ENCODE assay signal across 25 cellular contexts in the genomic region with DNA sequence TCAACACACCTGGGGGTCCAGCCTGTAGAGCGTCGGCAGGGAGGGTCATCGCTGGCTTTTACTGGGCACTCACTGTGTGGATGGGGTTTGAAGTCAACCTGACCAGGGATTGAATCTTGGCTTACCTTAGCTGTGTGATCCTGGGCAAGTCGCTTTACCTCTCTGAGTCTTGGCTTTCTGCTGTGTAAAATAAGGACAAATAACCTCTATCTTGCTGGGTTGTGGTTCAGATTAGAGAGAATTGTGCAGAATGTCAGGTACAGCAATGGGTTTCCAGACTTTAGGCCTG.
"Had no signal": no experiment of that assay in that cellular context is flagged by ENCODE, and none has a peak within 500 bp of the region (broad histone marks: within the 10 kb centered on the region; RNA-seq: fewer than 3 reads in every experiment).

No MANE protein-coding gene starts in this region.

- FAIRE-seq: kidney, urothelium cell line had no signal

- H3K27ac ChIP-seq: epithelial cell of prostate, esophagus muscularis mucosa, gastroesophageal sphincter, left ventricle myocardium inferior, lower lobe of right lung, neural progenitor cell, parathyroid adenoma, psoas muscle, skin epidermis, stomach had no signal

- H3K4me1 ChIP-seq: psoas muscle had no signal

- DNase-seq: cortex of kidney; effector memory CD4-positive, alpha-beta T cell; glutamatergic neuron; immature natural killer cell; left cardiac atrium; left ventricle myocardium inferior; lower lobe of right lung; midbrain; occipital lobe; psoas muscle; stimulated activated CD4-positive, alpha-beta T cell treated with anti-CD3 and anti-CD28 coated beads, Interleukin-12 subunit alpha, Interleukin-12 subunit beta, amount 100 ng/mL, for 4 hours; stimulated activated naive CD4-positive, alpha-beta T cell; stomach; substantia nigra had no signal

- ATAC-seq: gastroesophageal sphincter; left cardiac atrium; lower lobe of right lung; natural killer cell treated with Interleukin-12 subunit alpha and Interleukin-12 subunit beta and Interleukin-15 and Interleukin-18, amount 100 ng/mL, for 72 hours; psoas muscle; sciatic nerve had no signal

- H3K27me3 ChIP-seq: esophagus muscularis mucosa, gastroesophageal sphincter, stomach had no signal

- H3K4me3 Mint-ChIP-seq: immature natural killer cell; memory B cell; natural killer cell treated with Interleukin-12 subunit alpha and Interleukin-12 subunit beta and Interleukin-15 and Interleukin-18, amount 100 ng/mL, for 72 hours; neural progenitor cell had no signal

- H3K9me3 ChIP-seq: esophagus muscularis mucosa, gastroesophageal sphincter, left ventricle myocardium inferior, lower lobe of right lung, psoas muscle, stomach had no signal

- H3K36me3 ChIP-seq: esophagus muscularis mucosa, gastroesophageal sphincter, left ventricle myocardium inferior, lower lobe of right lung, neural progenitor cell, stomach had no signal

- H3K9ac ChIP-seq: neural progenitor cell, parathyroid adenoma had no signal

- H2AFZ ChIP-seq: neural progenitor cell, parathyroid adenoma had no signal

- H3K4me3 ChIP-seq: esophagus muscularis mucosa, gastroesophageal sphincter, left ventricle myocardium inferior, lower lobe of right lung, neural progenitor cell, psoas muscle, skin epidermis, stomach had no signal

- H3K27ac Mint-ChIP-seq: immature natural killer cell; memory B cell; natural killer cell treated with Interleukin-12 subunit alpha and Interleukin-12 subunit beta and Interleukin-15 and Interleukin-18, amount 100 ng/mL, for 72 hours; neural progenitor cell had no signal

- H3K9me3 Mint-ChIP-seq: immature natural killer cell; memory B cell; natural killer cell treated with Interleukin-12 subunit alpha and Interleukin-12 subunit beta and Interleukin-15 and Interleukin-18, amount 100 ng/mL, for 72 hours; neural progenitor cell had no signal

- H3K36me3 Mint-ChIP-seq: immature natural killer cell; memory B cell; natural killer cell treated with Interleukin-12 subunit alpha and Interleukin-12 subunit beta and Interleukin-15 and Interleukin-18, amount 100 ng/mL, for 72 hours; neural progenitor cell had no signal

- H3K4me2 ChIP-seq: neural progenitor cell had no signal
